In genomic region chr9:34413229-34413852, GRCh38 we compare ENCODE assay signal across 8 cellular contexts. TPM values are rescaled to one million over a fixed set of nuclear protein-coding genes. Genes with fewer than 3 reads are reported as not detected.
DNase-seq lines count a peak whose midpoint lies in the region; ATAC-seq and TF ChIP-seq lines count a peak whose summit lies in the region.

No MANE protein-coding gene starts in this region.

- H3K27me3 ChIP-seq in adipocyte (replicated peaks; ENCODE audit: control insufficient read depth, insufficient read depth, low read length) (no peaks in the 10 kb centered on the region), left lung (no peaks in the 10 kb centered on the region)

- no peak for TF ChIP-seq CTCF in left lung (IDR thresholded peaks at IDR 0.05)

- H3K4me1 ChIP-seq in adipocyte (ENCODE audit: control insufficient read depth, insufficient read depth, low read length) (no peaks in the 10 kb centered on the region), left lung (no peaks in the 10 kb centered on the region)

- no peak overlapping the region for H3K27ac ChIP-seq in left lung

- DNase-seq in AML-193 (lab: John Stamatoyannopoulos, UW) (peak; percentile 31 to 38), KG1 (lab: John Stamatoyannopoulos, UW) (peak; percentile 24), adipocyte (ENCODE audit: low read depth) (peak; percentile 64), left lung (no peak), T1000 (lab: John Stamatoyannopoulos, UW) (no peak), posterior vena cava (ENCODE audit: low spot score) (no peak)

- intact Hi-C loops in left lung (cut with DNase I) (no loop called here), posterior vena cava (cut with DNase I) (no loop called here)

- peaks cover 8% of the 10 kb centered on the region for H3K36me3 ChIP-seq in adipocyte (ENCODE audit: control insufficient read depth, insufficient read depth, low read length, severe bottlenecking)
- no peaks in the 10 kb centered on the region for H3K36me3 ChIP-seq in left lung

- ATAC-seq in left lung (peak; percentile 65), HG03135 (IDR thresholded peaks at IDR 0.05; ENCODE audit: unreplicated experiment) (no peak), HG02678 (IDR thresholded peaks at IDR 0.05; ENCODE audit: unreplicated experiment) (no peak)

- H3K4me3 ChIP-seq in adipocyte (ENCODE audit: low read length) (no peak overlapping the region), left lung (no peak overlapping the region)

- H3K9ac ChIP-seq in adipocyte (ENCODE audit: low read length), result no peak overlapping the region

- no peaks in the 10 kb centered on the region for H3K9me3 ChIP-seq in adipocyte (ENCODE audit: control insufficient read depth, low read length)
- H3K9me3 ChIP-seq in left lung, result no peaks in the 10 kb centered on the region

RNA-seq across cellular contexts. Expression of gene MYORG, which starts 36.6 kb away (rescaled TPM):
- 10 to 100 TPM in 1 of 2 donors, 1 to 10 TPM in 1; 6.9 to 22.6 TPM for total RNA-seq in left lung
- total RNA-seq in posterior vena cava, result 10 to 100 TPM; 12.0 to 30.6 TPM

RNA-seq across cellular contexts. Expression of gene FAM219A, which starts 45.0 kb away (rescaled TPM):
- total RNA-seq in left lung (10 to 100 TPM; 18.0 to 23.0 TPM), posterior vena cava (10 to 100 TPM; 26.3 to 39.3 TPM)

RNA-seq across cellular contexts. Expression of gene DNAI1, which starts 45.3 kb away (rescaled TPM):
- total RNA-seq in left lung (1 to 10 TPM in 1 of 2 donors, under 1 TPM in 1; 0.29 to 4.1 TPM), posterior vena cava (not detected)

Comparison
In these comparisons a context has a peak if more than half of its experiments do, and no peak if none do; other contexts are left out.
1. DNase-seq: peak in AML-193 (2 of 2), KG1 (single experiment) and adipocyte (single experiment); none in left lung (0 of 2), T1000 (single experiment) and posterior vena cava (single experiment).